ENCODE assay signal across 10 cellular contexts in genomic region chr1:165375623-165376022, GRCh38. TPM values are rescaled to one million over a fixed set of nuclear protein-coding genes. Genes with fewer than 3 reads are reported as not detected.
DNase-seq lines count a peak whose midpoint lies in the region; ATAC-seq, FAIRE-seq and TF ChIP-seq lines count a peak whose summit lies in the region.
"Had no signal": no experiment of that assay in that cellular context is flagged by ENCODE, and none has a peak within 500 bp of the region (broad histone marks: within the 10 kb centered on the region; RNA-seq: fewer than 3 reads in every experiment).

No MANE protein-coding gene starts in this region.

- WGBS in esophagus muscularis mucosa, result 24% methylated on average over 7 of the region's 7 CpGs
- WGBS in pancreas, 2 donors, result 34 to 38% methylated on average over 7 of the region's 7 CpGs

- H4K20me1 ChIP-seq in BLaER1 treated with 17β-estradiol and CSF1 and Interleukin-3, amounts not matched to agents 10 nM and 100 nM, result peaks cover 0 to 52% (median 0%) of the 10 kb centered on the region in 11 experiments; a peak in 8 of 22 replicates

- DNase-seq in NT2/D1 (ENCODE audit: low read depth, low spot score), result no peak
- no peak for DNase-seq in esophagus muscularis mucosa (ENCODE audit: extremely low spot score)
- DNase-seq in pancreas, result no peak
- no peak for DNase-seq in activated CD4-positive, alpha-beta T cell treated with anti-CD3 and anti-CD28 coated beads for 48 hours
- no peak for DNase-seq in activated T-cell treated with anti-CD3 and anti-CD28 coated beads for 4 hours
- DNase-seq in MV-4-11 (lab: John Stamatoyannopoulos, UW), result no peak
- no peak for DNase-seq in NCI-H187 (lab: John Stamatoyannopoulos, UW)
- DNase-seq: GF-D8 had no signal

- peak overlapping the region in 9 of 11 experiments; percentile 56 to 85 (median 80); a peak in 18 of 22 replicates for H3K27ac ChIP-seq in BLaER1 treated with 17β-estradiol and CSF1 and Interleukin-3, amounts not matched to agents 10 nM and 100 nM
- H3K27ac ChIP-seq in esophagus muscularis mucosa (replicated peaks in 1 of 4), result peak overlapping the region; percentile 91 to 94 (median 91)
- H3K27ac ChIP-seq in pancreas, result peak overlapping the region in 3 of 4 donors; percentile 20 to 61 (median 24)
- H3K27ac ChIP-seq: HL-60 had no signal

- H3K4me3 ChIP-seq in BLaER1 treated with 17β-estradiol and CSF1 and Interleukin-3, amounts not matched to agents 10 nM and 100 nM, result peak overlapping the region; percentile 44 to 68 (median 55)
- H3K4me3 ChIP-seq in NT2/D1 (ENCODE audit: insufficient read length, low read depth), result peak overlapping the region; percentile 70
- H3K4me3 ChIP-seq in esophagus muscularis mucosa, result peak overlapping the region; percentile 48 to 59 (median 56)
- H3K4me3 ChIP-seq in pancreas, result peak overlapping the region in 2 of 4 donors; percentile 24 to 28

- intact Hi-C loops in esophagus muscularis mucosa (cut with DNase I) (no loop called here), pancreas (cut with DNase I) (no loop called here)

- TF ChIP-seq CTCF in esophagus muscularis mucosa (IDR thresholded peaks at IDR 0.05) (no peak), pancreas (IDR thresholded peaks at IDR 0.05) (no peak)

- ATAC-seq in pancreas, result no peak

- peaks cover 62 to 67% (median 66%) of the 10 kb centered on the region in 10 experiments for H3K4me1 ChIP-seq in BLaER1 treated with 17β-estradiol and CSF1 and Interleukin-3, amounts not matched to agents 10 nM and 100 nM
- peaks cover 5% of the 10 kb centered on the region for H3K4me1 ChIP-seq in NT2/D1 (ENCODE audit: insufficient read depth, insufficient read length)
- H3K4me1 ChIP-seq in esophagus muscularis mucosa, result peaks cover 15 to 23% (median 21%) of the 10 kb centered on the region in 4 donors
- peaks cover 0 to 5% (median 5%) of the 10 kb centered on the region in 3 donors for H3K4me1 ChIP-seq in pancreas

- H3K4me2 ChIP-seq in BLaER1 treated with 17β-estradiol and CSF1 and Interleukin-3, amounts not matched to agents 10 nM and 100 nM, result peak overlapping the region; percentile 89 to 99 (median 98)

- no peak for TF ChIP-seq POLR2A in esophagus muscularis mucosa (IDR thresholded peaks at IDR 0.05; ENCODE audit: low read depth)

- H3K9ac ChIP-seq in BLaER1 treated with 17β-estradiol and CSF1 and Interleukin-3, amounts not matched to agents 10 nM and 100 nM, result peak overlapping the region in 10 of 11 experiments; percentile 39 to 83 (median 73); a peak in 20 of 22 replicates
- peak overlapping the region; percentile 79 for H3K9ac ChIP-seq in NT2/D1 (ENCODE audit: insufficient read length, low read depth)

- no peaks in the 10 kb centered on the region for H3K36me3 ChIP-seq in BLaER1 treated with 17β-estradiol and CSF1 and Interleukin-3, amounts not matched to agents 10 nM and 100 nM
- H3K36me3 ChIP-seq in NT2/D1 (ENCODE audit: insufficient read depth, insufficient read length, low read length) (no peaks in the 10 kb centered on the region), esophagus muscularis mucosa (no peaks in the 10 kb centered on the region), pancreas (no peaks in the 10 kb centered on the region)

- FAIRE-seq in pancreas (lab: Jason Lieb, UNC), result no peak

- TF ChIP-seq EP300 in esophagus muscularis mucosa (IDR thresholded peaks at IDR 0.05), result no peak

- peaks cover 0 to 82% (median 0%) of the 10 kb centered on the region in 11 experiments; a peak in 9 of 22 replicates for H3K27me3 ChIP-seq in BLaER1 treated with 17β-estradiol and CSF1 and Interleukin-3, amounts not matched to agents 10 nM and 100 nM
- peaks cover 17% of the 10 kb centered on the region for H3K27me3 ChIP-seq in NT2/D1 (ENCODE audit: insufficient read depth, insufficient read length)
- H3K27me3 ChIP-seq in esophagus muscularis mucosa, result no peaks in the 10 kb centered on the region
- H3K27me3 ChIP-seq in pancreas, result peaks cover 0 to 6% (median 0%) of the 10 kb centered on the region in 4 donors

- no peaks in the 10 kb centered on the region for H3K9me3 ChIP-seq in BLaER1 treated with 17β-estradiol and CSF1 and Interleukin-3, amounts not matched to agents 10 nM and 100 nM (replicated peaks in 1 of 11)
- no peaks in the 10 kb centered on the region for H3K9me3 ChIP-seq in NT2/D1 (ENCODE audit: insufficient read depth, low read length)
- no peaks in the 10 kb centered on the region for H3K9me3 ChIP-seq in esophagus muscularis mucosa
- no peaks in the 10 kb centered on the region for H3K9me3 ChIP-seq in pancreas

RNA-seq across cellular contexts. Expression of gene LMX1A, which starts 19.1 kb away (rescaled TPM):
- under 1 TPM in 3 of 4 donors, not detected in 1; 0.32 to 0.98 (median 0.33) TPM for total RNA-seq in esophagus muscularis mucosa
- total RNA-seq in pancreas, result not detected
- under 1 TPM in 1 of 2 donors, not detected in 1; 0.11 TPM for polyA plus RNA-seq in pancreas

Comparison
In these comparisons a context has a peak if more than half of its experiments do, and no peak if none do; other contexts are left out.
1. H3K27ac ChIP-seq: peak in every context shown above with its lines; median percentile 91 in esophagus muscularis mucosa; 80 in BLaER1 treated with 17β-estradiol and CSF1 and Interleukin-3, amounts not matched to agents 10 nM and 100 nM; 24 in pancreas.